In genomic region chr12:89525002-89525823, GRCh38 we compare ENCODE assay signal across 8 cellular contexts. TPM values are rescaled to one million over a fixed set of nuclear protein-coding genes. Genes with fewer than 3 reads are reported as not detected.
DNase-seq lines count a peak whose midpoint lies in the region; ATAC-seq, FAIRE-seq and TF ChIP-seq lines count a peak whose summit lies in the region.

No MANE protein-coding gene starts in this region.

- H3K36me3 ChIP-seq in bronchial epithelial cell (ENCODE audit: control insufficient read depth, insufficient read depth, low read length) (no peaks in the 10 kb centered on the region), kidney (ENCODE audit: control insufficient read depth in 1 of 2, insufficient read depth in 2 of 2, low read length in 2 of 2) (no peaks in the 10 kb centered on the region)

- TF ChIP-seq CTCF in bronchial epithelial cell (IDR thresholded peaks at IDR 0.05; ENCODE audit: insufficient read depth, low read length, severe bottlenecking): no peak
- no peak for TF ChIP-seq CTCF in kidney (IDR thresholded peaks at IDR 0.05; ENCODE audit: borderline replicate concordance, extremely low read depth, insufficient read depth)

- H3K4me3 ChIP-seq in bronchial epithelial cell (ENCODE audit: low read depth, low read length) (peak overlapping the region; percentile 92), kidney (ENCODE audit: low read length in 2 of 2) (peak overlapping the region; percentile 95 to 100)

- H3K27ac ChIP-seq in kidney (ENCODE audit: low read depth in 2 of 2, low read length in 2 of 2): peak overlapping the region; percentile 91 to 97

- intact Hi-C loops in kidney (cut with DNase I): loop anchor here (10.0 kb wide), 1 partner anchor 500 kb away; no protein-coding TSS in a partner anchor

- H3K9ac ChIP-seq in kidney (ENCODE audit: low read length in 2 of 2): peak overlapping the region; percentile 90 to 93

- FAIRE-seq in HTR-8/SVneo (lab: Jason Lieb, UNC): no peak
- no peak for FAIRE-seq in bronchial epithelial cell (lab: Jason Lieb, UNC)
- FAIRE-seq in kidney (lab: Jason Lieb, UNC): no peak

- peak; percentile 31 for ATAC-seq in GM21447 (IDR thresholded peaks at IDR 0.05; ENCODE audit: unreplicated experiment)

- DNase-seq in Daoy (ENCODE audit: low read depth) (peak; percentile 29), HTR-8/SVneo (ENCODE audit: insufficient read length, low spot score) (peak; percentile 8), T-helper 9 cell (peak; percentile 42), bronchial epithelial cell (ENCODE audit: low read depth) (peak; percentile 32), kidney (peak; percentile 83), SKM-1 (lab: John Stamatoyannopoulos, UW; ENCODE audit: unreplicated experiment) (no peak)
- DNase-seq in stimulated activated CD4-positive, alpha-beta T cell treated with anti-CD3 and anti-CD28 coated beads, Interleukin-15, amount 100 ng/mL, for 48 hours (ENCODE audit: low read depth in 2 of 2): peak; percentile 10 to 25

- H3K9me3 ChIP-seq in kidney (ENCODE audit: control insufficient read depth in 1 of 2, low read length in 2 of 2): no peaks in the 10 kb centered on the region

- H3K4me1 ChIP-seq in kidney (ENCODE audit: control insufficient read depth in 1 of 2, insufficient read depth in 1 of 2, low read depth in 1 of 2, low read length in 2 of 2): peaks cover 15 to 16% of the 10 kb centered on the region in 2 donors

- no peaks in the 10 kb centered on the region for H3K27me3 ChIP-seq in bronchial epithelial cell (ENCODE audit: control insufficient read depth, insufficient read depth, low read length)

RNA-seq across cellular contexts. Expression of gene GALNT4, which starts 0.6 kb away (rescaled TPM):
- total RNA-seq in Daoy (2014; rRNA removed; shearing (Covaris generic)): 4.9 and 5.1 TPM in 2 replicates
- 9.7 and 10.8 TPM in 2 replicates for total RNA-seq in bronchial epithelial cell
- total RNA-seq in kidney: 14.4 TPM
- polyA plus RNA-seq in kidney (ENCODE audit: insufficient read depth, low read depth, low replicate concordance): 2.6 TPM

RNA-seq across cellular contexts. Expression of gene POC1B, which starts 0.6 kb away (rescaled TPM):
- 11.1 and 13.4 TPM in 2 replicates for total RNA-seq in Daoy (2014; rRNA removed; shearing (Covaris generic))
- total RNA-seq in bronchial epithelial cell: 12.6 and 16.6 TPM in 2 replicates
- 16.7 TPM for total RNA-seq in kidney
- 11.7 TPM for polyA plus RNA-seq in kidney (ENCODE audit: insufficient read depth, low read depth, low replicate concordance)
